ENCODE assay signal across 8 cellular contexts in the genomic region with DNA sequence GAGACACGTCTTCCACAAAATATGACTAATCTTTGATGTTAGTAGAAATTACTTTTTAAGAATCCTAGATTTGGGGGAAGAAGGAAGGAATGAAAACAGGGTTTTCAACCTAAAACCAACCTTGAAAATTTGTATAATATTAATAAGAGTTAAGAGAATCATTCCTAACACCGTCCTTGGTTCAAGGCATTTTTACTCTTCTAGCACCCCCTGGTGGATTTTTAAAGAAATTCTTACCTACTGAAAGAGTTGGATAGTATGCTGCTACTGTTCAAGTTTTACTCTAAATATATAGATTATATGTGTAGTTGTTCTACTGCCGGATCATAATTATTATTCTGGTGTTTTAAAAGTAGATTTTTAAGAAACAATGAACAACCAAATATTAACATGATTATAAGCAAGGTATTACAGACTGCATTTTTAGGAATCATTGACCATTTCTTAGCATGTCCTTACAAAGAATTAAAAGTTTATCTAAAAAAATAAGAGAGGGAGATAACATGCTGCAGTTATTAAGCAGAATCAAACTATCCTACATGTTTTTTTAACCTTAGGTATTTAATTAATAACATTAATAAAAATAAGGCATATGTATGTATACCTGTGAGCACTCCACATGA. TPM values are rescaled to one million over a fixed set of nuclear protein-coding genes. Genes with fewer than 3 reads are reported as not detected.
DNase-seq lines count a peak whose midpoint lies in the region; ATAC-seq and TF ChIP-seq lines count a peak whose summit lies in the region.

No MANE protein-coding gene starts in this region.

- peak; percentile 39 for ATAC-seq in gastroesophageal sphincter

- no peak overlapping the region for H3K9ac ChIP-seq in SU-DHL-6 (ENCODE audit: low read length)

- peak; percentile 37 for TF ChIP-seq CTCF in GM12864 (IDR thresholded peaks at IDR 0.05; ENCODE audit: low read depth, low read length, missing control alignments)
- TF ChIP-seq CTCF in HFF-Myc (IDR thresholded peaks at IDR 0.05; ENCODE audit: low read depth, low read length, missing control alignments): peak; percentile 24
- peak; percentile 57 for TF ChIP-seq CTCF in SU-DHL-6 (IDR thresholded peaks at IDR 0.05; ENCODE audit: insufficient read depth, low read length, poor library complexity, severe bottlenecking)
- TF ChIP-seq CTCF in gastroesophageal sphincter (IDR thresholded peaks at IDR 0.05): peak; percentile 54 to 68 (median 66)
- TF ChIP-seq CTCF in suprapubic skin (IDR thresholded peaks at IDR 0.05): peak; percentile 19 to 31

- no peaks in the 10 kb centered on the region for H3K9me3 ChIP-seq in SU-DHL-6 (ENCODE audit: insufficient read depth, low read length)
- H3K9me3 ChIP-seq in gastroesophageal sphincter: no peaks in the 10 kb centered on the region
- no peaks in the 10 kb centered on the region for H3K9me3 ChIP-seq in suprapubic skin

- H3K9me2 ChIP-seq in SU-DHL-6 (replicated peaks; ENCODE audit: insufficient read depth, low read length): no peaks in the 10 kb centered on the region

- no peaks in the 10 kb centered on the region for H3F3A ChIP-seq in SU-DHL-6 (ENCODE audit: insufficient read depth)

- H3K27me3 ChIP-seq in SU-DHL-6 (ENCODE audit: low read length) (no peaks in the 10 kb centered on the region), gastroesophageal sphincter (no peaks in the 10 kb centered on the region), suprapubic skin (no peaks in the 10 kb centered on the region)

- H3K4me3 ChIP-seq in GM12864 (ENCODE audit: low read depth, low read length): no peak overlapping the region
- H3K4me3 ChIP-seq in HFF-Myc (replicated peaks; ENCODE audit: low read depth, low read length): no peak overlapping the region
- no peak overlapping the region for H3K4me3 ChIP-seq in SU-DHL-6 (ENCODE audit: insufficient read depth, low read length, poor library complexity, severe bottlenecking)
- no peak overlapping the region for H3K4me3 ChIP-seq in gastroesophageal sphincter
- H3K4me3 ChIP-seq in suprapubic skin: no peak overlapping the region

- TF ChIP-seq EP300 in gastroesophageal sphincter (IDR thresholded peaks at IDR 0.05): no peak
- TF ChIP-seq EP300 in suprapubic skin (IDR thresholded peaks at IDR 0.05): no peak

- 8 to 10% methylated on average over 3 of the region's 3 CpGs for WGBS in gastroesophageal sphincter (ENCODE audit: low coverage in 1 of 2), 2 donors
- 14% methylated on average over 3 of the region's 3 CpGs for WGBS in suprapubic skin

- no peak for TF ChIP-seq POLR2A in gastroesophageal sphincter (IDR thresholded peaks at IDR 0.05)
- TF ChIP-seq POLR2A in suprapubic skin (IDR thresholded peaks at IDR 0.05): no peak

- no peaks in the 10 kb centered on the region for H3K79me2 ChIP-seq in SU-DHL-6 (ENCODE audit: insufficient read depth, low read length)

- peak; percentile 1 for DNase-seq in GM12864 (ENCODE audit: low read depth)
- no peak for DNase-seq in HFF-Myc (ENCODE audit: extremely low read depth, low read depth)
- DNase-seq in NAMALWA (ENCODE audit: low spot score): peak; percentile 86
- DNase-seq in suprapubic skin (ENCODE audit: low spot score in 2 of 2): no peak
- DNase-seq in NCI-H128 (lab: John Stamatoyannopoulos, UW; ENCODE audit: unreplicated experiment): no peak
- no peak for DNase-seq in activated naive CD4-positive, alpha-beta T cell treated with anti-CD3 and anti-CD28 coated beads, Interleukin-2, amount 50 U/mL, for 16 hours

- no peak overlapping the region for H3K27ac ChIP-seq in SU-DHL-6 (ENCODE audit: low read depth, low read length)
- H3K27ac ChIP-seq in gastroesophageal sphincter: no peak overlapping the region
- no peak overlapping the region for H3K27ac ChIP-seq in suprapubic skin

- no peak overlapping the region for H3K4me2 ChIP-seq in SU-DHL-6 (ENCODE audit: low read depth, low read length, poor library complexity, severe bottlenecking)

- no peak overlapping the region for H2AFZ ChIP-seq in SU-DHL-6 (ENCODE audit: low read depth, low read length, severe bottlenecking)

- H4K20me1 ChIP-seq in SU-DHL-6 (ENCODE audit: low read depth, low read length): no peaks in the 10 kb centered on the region

- H3K4me1 ChIP-seq in gastroesophageal sphincter (no peaks in the 10 kb centered on the region), suprapubic skin (no peaks in the 10 kb centered on the region)

- H3K36me3 ChIP-seq in SU-DHL-6 (ENCODE audit: low read length) (no peaks in the 10 kb centered on the region), gastroesophageal sphincter (no peaks in the 10 kb centered on the region), suprapubic skin (no peaks in the 10 kb centered on the region)

RNA-seq across cellular contexts. Expression of a gene that starts 7.4 kb away (rescaled TPM):
- total RNA-seq in gastroesophageal sphincter: 10 to 100 TPM in 1 of 4 donors, 1 to 10 TPM in 3; 2.4 to 17.0 (median 6.2) TPM
- 10 to 100 TPM in 3 of 4 donors, 1 to 10 TPM in 1; 5.1 to 14.6 (median 12.7) TPM for total RNA-seq in suprapubic skin

Comparison
In these comparisons a context has a peak if more than half of its experiments do, and no peak if none do; other contexts are left out.
1. DNase-seq: peak in GM12864 (single experiment) and NAMALWA (single experiment); none in HFF-Myc (single experiment), suprapubic skin (0 of 2), NCI-H128 (single experiment) and activated naive CD4-positive, alpha-beta T cell treated with anti-CD3 and anti-CD28 coated beads, Interleukin-2, amount 50 U/mL, for 16 hours (single experiment).
2. Peak in every context shown above with its lines, with median percentiles within 50 percentile points of each other: CTCF ChIP-seq.